Comparison of ENCODE assay signal across 1 cellular context in the genomic region with DNA sequence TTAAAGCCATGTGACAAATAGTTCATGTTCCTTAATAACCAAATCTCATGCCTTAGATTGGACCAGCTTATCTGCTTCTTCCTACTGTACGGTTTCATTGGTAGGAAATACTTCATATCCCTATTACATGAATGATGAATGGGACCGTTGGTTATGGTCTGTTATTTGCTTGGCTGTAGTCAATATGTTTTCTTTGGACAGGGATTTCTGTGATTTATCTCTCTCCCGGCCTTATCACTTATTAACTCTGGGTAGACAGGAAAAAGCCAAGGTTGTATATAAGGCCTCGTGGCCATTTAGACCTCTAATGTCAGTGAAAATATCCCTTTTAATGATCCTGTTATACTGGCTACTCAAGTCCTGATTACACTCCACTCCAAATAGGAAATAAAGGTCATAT.
A peak's percentile ranks its signal among the peaks of the same experiment; 100 is the strongest.
TF ChIP-seq lines count a peak whose summit lies in the region.

No MANE protein-coding gene starts in this region.

TF ChIP-seq in liver, 16 proteins besides CTCF, POLR2A, EP300 and RAD21 (continued from another document):
- TF ChIP-seq, protein P1, sequence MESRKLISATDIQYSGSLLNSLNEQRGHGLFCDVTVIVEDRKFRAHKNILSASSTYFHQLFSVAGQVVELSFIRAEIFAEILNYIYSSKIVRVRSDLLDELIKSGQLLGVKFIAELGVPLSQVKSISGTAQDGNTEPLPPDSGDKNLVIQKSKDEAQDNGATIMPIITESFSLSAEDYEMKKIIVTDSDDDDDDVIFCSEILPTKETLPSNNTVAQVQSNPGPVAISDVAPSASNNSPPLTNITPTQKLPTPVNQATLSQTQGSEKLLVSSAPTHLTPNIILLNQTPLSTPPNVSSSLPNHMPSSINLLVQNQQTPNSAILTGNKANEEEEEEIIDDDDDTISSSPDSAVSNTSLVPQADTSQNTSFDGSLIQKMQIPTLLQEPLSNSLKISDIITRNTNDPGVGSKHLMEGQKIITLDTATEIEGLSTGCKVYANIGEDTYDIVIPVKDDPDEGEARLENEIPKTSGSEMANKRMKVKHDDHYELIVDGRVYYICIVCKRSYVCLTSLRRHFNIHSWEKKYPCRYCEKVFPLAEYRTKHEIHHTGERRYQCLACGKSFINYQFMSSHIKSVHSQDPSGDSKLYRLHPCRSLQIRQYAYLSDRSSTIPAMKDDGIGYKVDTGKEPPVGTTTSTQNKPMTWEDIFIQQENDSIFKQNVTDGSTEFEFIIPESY (IDR thresholded peaks at IDR 0.05) = peak; percentile 27
- peak; percentile 69 for TF ChIP-seq YY1 (IDR thresholded peaks at IDR 0.05)
- TF ChIP-seq, protein P2, sequence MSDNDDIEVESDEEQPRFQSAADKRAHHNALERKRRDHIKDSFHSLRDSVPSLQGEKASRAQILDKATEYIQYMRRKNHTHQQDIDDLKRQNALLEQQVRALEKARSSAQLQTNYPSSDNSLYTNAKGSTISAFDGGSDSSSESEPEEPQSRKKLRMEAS (IDR thresholded peaks at IDR 0.05) = peak; percentile 85
- TF ChIP-seq JUND (IDR thresholded peaks at IDR 0.05) = no peak
- TF ChIP-seq, protein P3, sequence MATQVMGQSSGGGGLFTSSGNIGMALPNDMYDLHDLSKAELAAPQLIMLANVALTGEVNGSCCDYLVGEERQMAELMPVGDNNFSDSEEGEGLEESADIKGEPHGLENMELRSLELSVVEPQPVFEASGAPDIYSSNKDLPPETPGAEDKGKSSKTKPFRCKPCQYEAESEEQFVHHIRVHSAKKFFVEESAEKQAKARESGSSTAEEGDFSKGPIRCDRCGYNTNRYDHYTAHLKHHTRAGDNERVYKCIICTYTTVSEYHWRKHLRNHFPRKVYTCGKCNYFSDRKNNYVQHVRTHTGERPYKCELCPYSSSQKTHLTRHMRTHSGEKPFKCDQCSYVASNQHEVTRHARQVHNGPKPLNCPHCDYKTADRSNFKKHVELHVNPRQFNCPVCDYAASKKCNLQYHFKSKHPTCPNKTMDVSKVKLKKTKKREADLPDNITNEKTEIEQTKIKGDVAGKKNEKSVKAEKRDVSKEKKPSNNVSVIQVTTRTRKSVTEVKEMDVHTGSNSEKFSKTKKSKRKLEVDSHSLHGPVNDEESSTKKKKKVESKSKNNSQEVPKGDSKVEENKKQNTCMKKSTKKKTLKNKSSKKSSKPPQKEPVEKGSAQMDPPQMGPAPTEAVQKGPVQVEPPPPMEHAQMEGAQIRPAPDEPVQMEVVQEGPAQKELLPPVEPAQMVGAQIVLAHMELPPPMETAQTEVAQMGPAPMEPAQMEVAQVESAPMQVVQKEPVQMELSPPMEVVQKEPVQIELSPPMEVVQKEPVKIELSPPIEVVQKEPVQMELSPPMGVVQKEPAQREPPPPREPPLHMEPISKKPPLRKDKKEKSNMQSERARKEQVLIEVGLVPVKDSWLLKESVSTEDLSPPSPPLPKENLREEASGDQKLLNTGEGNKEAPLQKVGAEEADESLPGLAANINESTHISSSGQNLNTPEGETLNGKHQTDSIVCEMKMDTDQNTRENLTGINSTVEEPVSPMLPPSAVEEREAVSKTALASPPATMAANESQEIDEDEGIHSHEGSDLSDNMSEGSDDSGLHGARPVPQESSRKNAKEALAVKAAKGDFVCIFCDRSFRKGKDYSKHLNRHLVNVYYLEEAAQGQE (IDR thresholded peaks at IDR 0.05) = peak; percentile 97
- peak in 1 of 2 donors; percentile 34 for TF ChIP-seq HNF4A (conservative IDR thresholded peaks at IDR 0.05)
- no peak for TF ChIP-seq GABPA (IDR thresholded peaks at IDR 0.05 in 1 of 2, conservative IDR thresholded peaks at IDR 0.05 in 1 of 2)
- peak; percentile 11 for TF ChIP-seq NR2F2 (IDR thresholded peaks at IDR 0.05)
- TF ChIP-seq TAF1 (conservative IDR thresholded peaks at IDR 0.05) = no peak
- no peak for TF ChIP-seq HNF4G (IDR thresholded peaks at IDR 0.05)
TF ChIP-seq in liver: peak in this region for 9.
